8 cellular contexts compared by ENCODE assay signal in genomic region chr21:42892931-42893660, GRCh38. TPM values are rescaled to one million over a fixed set of nuclear protein-coding genes. Genes with fewer than 3 reads are reported as not detected.
DNase-seq lines count a peak whose midpoint lies in the region; ATAC-seq, FAIRE-seq and TF ChIP-seq lines count a peak whose summit lies in the region.

Gene NDUFV3 (plus strand): TSS chr21:42893309. CDS start chr21:42893334, 25 bp downstream.

- H2AFZ ChIP-seq in smooth muscle cell (ENCODE audit: low read depth): peak within 1 kb of the TSS; percentile 77

- peak; percentile 67 for DNase-seq in AG04449 (ENCODE audit: low read depth, low spot score)
- peak; percentile 98 for DNase-seq in NCI-H2227 treated with DMSO at 0.1 percent for 48 hours (lab: John Stamatoyannopoulos, UW)
- DNase-seq in bronchial epithelial cell (ENCODE audit: low read depth): peak; percentile 91
- peak; percentile 98 for DNase-seq in iPS-NIHi11 (ENCODE audit: low spot score)
- DNase-seq in smooth muscle cell (lab: John Stamatoyannopoulos, UW; ENCODE audit: unreplicated experiment): peak; percentile 98

- CTCF ChIA-PET in AG04449 (lab: Yijun Ruan, JAX): interaction anchor here (0.5 to 1.8 kb wide), 4 partner anchors 16 to 896 kb away, joined by 3 to 4 read pairs (median 4); no protein-coding TSS in a partner anchor

- peak within 1 kb of the TSS; percentile 99 for H3K27ac ChIP-seq in smooth muscle cell (ENCODE audit: low read depth)

- FAIRE-seq in bronchial epithelial cell (lab: Jason Lieb, UNC): no peak

- peaks cover 6% of the 10 kb centered on the region for H3K36me3 ChIP-seq in bronchial epithelial cell (ENCODE audit: control insufficient read depth, insufficient read depth, low read length)
- H3K36me3 ChIP-seq in smooth muscle cell (ENCODE audit: low read depth): no peaks in the 10 kb centered on the region

- H3K27me3 ChIP-seq in bronchial epithelial cell (ENCODE audit: control insufficient read depth, insufficient read depth, low read length) (no peaks in the 10 kb centered on the region), smooth muscle cell (ENCODE audit: low read depth) (no peaks in the 10 kb centered on the region)

- TF ChIP-seq CTCF in AG04449 (IDR thresholded peaks at IDR 0.05; ENCODE audit: insufficient read depth, low read length, missing control alignments): no peak
- TF ChIP-seq CTCF in WI38 (IDR thresholded peaks at IDR 0.05; ENCODE audit: low read depth, low read length): no peak
- no peak for TF ChIP-seq CTCF in bronchial epithelial cell (IDR thresholded peaks at IDR 0.05; ENCODE audit: insufficient read depth, low read length, severe bottlenecking)
- no peak for TF ChIP-seq CTCF in smooth muscle cell (IDR thresholded peaks at IDR 0.05; ENCODE audit: borderline replicate concordance, insufficient read depth, poor library complexity, severe bottlenecking)

- H4K20me1 ChIP-seq in smooth muscle cell (ENCODE audit: low read depth): peaks cover 18% of the 10 kb centered on the region

- POLR2A ChIA-PET in AG04449 (lab: Yijun Ruan, JAX): interaction anchor here (0.7 to 1.4 kb wide), 2 partner anchors 10 to 15 kb away, joined by 3 to 9 read pairs; no protein-coding TSS in a partner anchor

- peaks cover 30% of the 10 kb centered on the region for H3K79me2 ChIP-seq in smooth muscle cell (ENCODE audit: low read depth)

- no peaks in the 10 kb centered on the region for H3K9me3 ChIP-seq in smooth muscle cell (replicated peaks; ENCODE audit: low read depth)

- peak within 1 kb of the TSS; percentile 97 for H3K9ac ChIP-seq in smooth muscle cell (ENCODE audit: low read depth)

- H3K4me2 ChIP-seq in smooth muscle cell: peak within 1 kb of the TSS; percentile 95

- peak; percentile 89 for ATAC-seq in GM18907 (IDR thresholded peaks at IDR 0.05; ENCODE audit: unreplicated experiment)
- peak; percentile 89 for ATAC-seq in HG03159 (IDR thresholded peaks at IDR 0.05; ENCODE audit: unreplicated experiment)

- no peaks in the 10 kb centered on the region for H3F3A ChIP-seq in smooth muscle cell (ENCODE audit: low read depth)

- H3K4me3 ChIP-seq in AG04449 (ENCODE audit: low read depth, low read length): peak within 1 kb of the TSS; percentile 87
- H3K4me3 ChIP-seq in WI38 (ENCODE audit: low read depth, low read length): peak within 1 kb of the TSS; percentile 95
- peak within 1 kb of the TSS; percentile 77 for H3K4me3 ChIP-seq in bronchial epithelial cell (ENCODE audit: low read depth, low read length)
- H3K4me3 ChIP-seq in smooth muscle cell: peak within 1 kb of the TSS; percentile 92

- H3K4me1 ChIP-seq in smooth muscle cell (ENCODE audit: low read depth): no peaks in the 10 kb centered on the region

- under 1% methylated on average over 73 of the region's 77 CpGs for WGBS in smooth muscle cell (ENCODE audit: low lambda C conversion rate)

RNA-seq across cellular contexts. Expression of gene NDUFV3, which starts in this region (rescaled TPM):
- 29.7 and 44.2 TPM in 2 replicates for total RNA-seq in bronchial epithelial cell
- total RNA-seq in smooth muscle cell: 23.3 and 29.7 TPM in 2 replicates
- 28.4 and 31.7 TPM in 2 replicates for polyA plus RNA-seq in smooth muscle cell

Comparison
In these comparisons a context has a peak if more than half of its experiments do, and no peak if none do; other contexts are left out.
1. Peak in every context shown above with its lines: DNase-seq, ATAC-seq, H3K4me3 ChIP-seq and H3K27ac ChIP-seq.